In the genomic region with DNA sequence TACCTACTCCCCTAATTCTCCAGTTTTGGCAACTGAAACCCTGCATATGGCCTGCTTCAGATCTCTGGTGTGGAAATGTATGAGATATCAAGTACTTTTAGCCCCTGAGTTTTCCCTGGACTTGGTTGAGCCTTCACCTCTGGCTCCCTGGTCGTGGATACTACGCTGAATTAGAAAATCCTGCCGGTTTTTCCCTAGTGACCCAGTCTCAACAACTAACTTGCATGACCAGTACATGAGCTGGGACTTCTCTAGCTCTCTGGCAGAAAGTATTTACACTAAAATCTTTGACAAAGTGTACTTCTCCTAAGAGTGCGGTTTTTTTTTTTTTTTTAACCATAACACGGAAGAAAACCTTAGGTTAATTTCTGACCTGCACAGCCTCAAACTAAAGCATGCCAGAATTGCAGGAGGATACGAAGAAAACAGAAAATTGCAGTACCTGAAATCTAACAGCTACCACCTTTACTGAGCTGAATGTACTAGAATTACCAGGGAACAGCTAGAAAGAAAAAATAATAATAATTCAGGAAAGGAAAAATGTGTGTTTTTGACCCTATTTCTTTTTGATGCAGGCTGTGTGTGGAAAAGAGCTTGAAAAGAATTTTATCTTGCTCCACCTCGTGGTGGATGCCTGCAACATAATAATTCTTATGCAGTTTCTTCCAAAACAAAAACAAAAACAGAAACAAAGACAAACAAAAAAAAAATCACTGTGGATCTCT, we compare ENCODE assay signal across 8 cellular contexts.
DNase-seq lines count a peak whose midpoint lies in the region; ATAC-seq, FAIRE-seq and TF ChIP-seq lines count a peak whose summit lies in the region.

No MANE protein-coding gene starts in this region.

- peak; percentile 65 for FAIRE-seq in small intestine (lab: Jason Lieb, UNC)

- BruUV-seq in PC-9 (replicated peaks; lab: Mats Ljungman, UMichigan): no TSS peak

- no peaks in the 10 kb centered on the region for H3K4me1 Mint-ChIP-seq in CD4-positive, alpha-beta memory T cell

- H2AFZ ChIP-seq in PC-9: peak overlapping the region; percentile 18; the same call in 1 of the 2 replicates

- no peaks in the 10 kb centered on the region for H4K20me1 ChIP-seq in PC-9 (ENCODE audit: insufficient read depth)

- no peaks in the 10 kb centered on the region for H3F3A ChIP-seq in PC-9 (ENCODE audit: insufficient read depth, low read depth)

- WGBS in small intestine, 3 donors: 44 to 49% (median 47%) methylated on average over 7 of the region's 7 CpGs

- CTCF ChIA-PET in PC-9 (lab: Charles Lee): interaction anchor here (0.6 to 1.7 kb wide), 11 partner anchors 9 to 1698 kb away, joined by 3 to 18 read pairs (median 5); no protein-coding TSS in a partner anchor
- CTCF ChIA-PET in CD4-positive, alpha-beta memory T cell (lab: Charles Lee; ENCODE audit: partially characterized antibody): interaction anchor here (0.7 to 1.7 kb wide), 3 partner anchors 9 to 272 kb away, joined by 3 to 5 read pairs (median 3); no protein-coding TSS in a partner anchor

- no peaks in the 10 kb centered on the region for H3K36me3 ChIP-seq in cardiac muscle cell
- H3K36me3 ChIP-seq in PC-9 (ENCODE audit: low read depth): no peaks in the 10 kb centered on the region
- H3K36me3 ChIP-seq in small intestine (ENCODE audit: control insufficient read depth in 2 of 2, insufficient read depth in 2 of 2, low read length in 2 of 2): no peaks in the 10 kb centered on the region
- H3K36me3 ChIP-seq in CD4-positive, alpha-beta memory T cell (ENCODE audit: insufficient read depth, low read length): no peaks in the 10 kb centered on the region

- H3K4me1 ChIP-seq in cardiac muscle cell (ENCODE audit: low read depth) (no peaks in the 10 kb centered on the region), PC-9 (replicated peaks; ENCODE audit: insufficient read depth) (peaks cover 21% of the 10 kb centered on the region; the same call in 1 of the 2 replicates), small intestine (ENCODE audit: control insufficient read depth in 2 of 2, insufficient read depth in 1 of 2, low read depth in 1 of 2, low read length in 1 of 2) (no peaks in the 10 kb centered on the region)
- H3K4me1 ChIP-seq in CD4-positive, alpha-beta memory T cell (ENCODE audit: insufficient read depth, low read length): no peaks in the 10 kb centered on the region

- H3K9me3 Mint-ChIP-seq in CD4-positive, alpha-beta memory T cell: no peaks in the 10 kb centered on the region

- POLR2A ChIA-PET in PC-9 (lab: Charles Lee; ENCODE audit: unreplicated experiment): no interaction called here
- POLR2A ChIA-PET in CD4-positive, alpha-beta memory T cell (lab: Charles Lee; ENCODE audit: partially characterized antibody): no interaction called here

- no peaks in the 10 kb centered on the region for H3K9me2 ChIP-seq in PC-9 (ENCODE audit: insufficient read depth)

- peak; percentile 40 to 68 for DNase-seq in cardiac muscle cell (ENCODE audit: low read depth in 1 of 2, low spot score in 1 of 2)
- no peak for DNase-seq in cardiac septum (ENCODE audit: low spot score)
- DNase-seq in PC-9: peak in 1 of 2 experiments; percentile 15
- DNase-seq in fibroblast of the conjunctiva (ENCODE audit: low read depth): peak; percentile 9
- DNase-seq in small intestine: peak; percentile 3
- no peak for DNase-seq in CD4-positive, alpha-beta memory T cell
- DNase-seq in epidermal melanocyte (ENCODE audit: insufficient read length, low spot score): no peak

- H3K27ac ChIP-seq in cardiac muscle cell (no peak overlapping the region), PC-9 (no peak overlapping the region), small intestine (ENCODE audit: low read depth in 1 of 2, low read length in 1 of 2) (no peak overlapping the region)
- H3K27ac ChIP-seq in CD4-positive, alpha-beta memory T cell (ENCODE audit: low read depth, low read length): no peak overlapping the region

- H3K4me3 ChIP-seq in cardiac muscle cell (no peak overlapping the region), PC-9 (no peak overlapping the region), small intestine (ENCODE audit: low read depth in 1 of 2, low read length in 2 of 2) (no peak overlapping the region)
- no peak overlapping the region for H3K4me3 ChIP-seq in CD4-positive, alpha-beta memory T cell (ENCODE audit: low read length in 2 of 2)

- no peak overlapping the region for H3K4me3 Mint-ChIP-seq in CD4-positive, alpha-beta memory T cell

- no peak overlapping the region for H3K27ac Mint-ChIP-seq in CD4-positive, alpha-beta memory T cell

- no peaks in the 10 kb centered on the region for H3K9me3 ChIP-seq in cardiac muscle cell (ENCODE audit: low read depth)
- no peaks in the 10 kb centered on the region for H3K9me3 ChIP-seq in PC-9 (ENCODE audit: insufficient read depth, low read depth)
- H3K9me3 ChIP-seq in small intestine (ENCODE audit: control insufficient read depth, low read depth): no peaks in the 10 kb centered on the region
- H3K9me3 ChIP-seq in CD4-positive, alpha-beta memory T cell (ENCODE audit: control insufficient read depth in 1 of 2, low read length in 2 of 2): no peaks in the 10 kb centered on the region

- no peaks in the 10 kb centered on the region for H3K79me2 ChIP-seq in PC-9 (ENCODE audit: low read depth)

- intact Hi-C loops in cardiac septum (cut with DNase I): loop anchor here (2.0 kb wide), 1 partner anchor 182 kb away; the partner anchor contains the start of gene IL1RAP
- intact Hi-C loops in PC-9 (cut with micrococcal nuclease; ENCODE audit: unreplicated experiment): loop anchor here (1.0 to 5.0 kb wide), 4 partner anchors 110 to 736 kb away; partner anchors contain the start of gene IL1RAP
- intact Hi-C loops in CD4-positive, alpha-beta memory T cell (cut with micrococcal nuclease): loop anchor here (2.0 kb wide), 1 partner anchor 730 kb away; no protein-coding TSS in a partner anchor

- H3K36me3 Mint-ChIP-seq in CD4-positive, alpha-beta memory T cell: no peaks in the 10 kb centered on the region

- no peak overlapping the region for H3K4me2 ChIP-seq in PC-9

- H3K27me3 Mint-ChIP-seq in CD4-positive, alpha-beta memory T cell: peaks cover 7 to 8% of the 10 kb centered on the region in 2 donors

- peak; percentile 60 for TF ChIP-seq CTCF in cardiac muscle cell (IDR thresholded peaks at IDR 0.05; ENCODE audit: low read depth, low read length)
- peak; percentile 85 for TF ChIP-seq CTCF in PC-9 (conservative IDR thresholded peaks at IDR 0.05)

- H3K27me3 ChIP-seq in cardiac muscle cell (no peaks in the 10 kb centered on the region), PC-9 (ENCODE audit: insufficient read depth, low read depth) (no peaks in the 10 kb centered on the region), small intestine (ENCODE audit: control insufficient read depth in 2 of 2, insufficient read depth in 2 of 2, low read length in 2 of 2) (no peaks in the 10 kb centered on the region)
- H3K27me3 ChIP-seq in CD4-positive, alpha-beta memory T cell (ENCODE audit: insufficient read depth, low read length): no peaks in the 10 kb centered on the region

- no peak for ATAC-seq in HG02571 (IDR thresholded peaks at IDR 0.05; ENCODE audit: unreplicated experiment)

Comparison
In these comparisons a context has a peak if more than half of its experiments do, and no peak if none do; other contexts are left out.
1. DNase-seq: peak in cardiac muscle cell (2 of 2), fibroblast of the conjunctiva (single experiment) and small intestine (single experiment); none in cardiac septum (single experiment), CD4-positive, alpha-beta memory T cell (0 of 5) and epidermal melanocyte (single experiment).